In the genomic region with DNA sequence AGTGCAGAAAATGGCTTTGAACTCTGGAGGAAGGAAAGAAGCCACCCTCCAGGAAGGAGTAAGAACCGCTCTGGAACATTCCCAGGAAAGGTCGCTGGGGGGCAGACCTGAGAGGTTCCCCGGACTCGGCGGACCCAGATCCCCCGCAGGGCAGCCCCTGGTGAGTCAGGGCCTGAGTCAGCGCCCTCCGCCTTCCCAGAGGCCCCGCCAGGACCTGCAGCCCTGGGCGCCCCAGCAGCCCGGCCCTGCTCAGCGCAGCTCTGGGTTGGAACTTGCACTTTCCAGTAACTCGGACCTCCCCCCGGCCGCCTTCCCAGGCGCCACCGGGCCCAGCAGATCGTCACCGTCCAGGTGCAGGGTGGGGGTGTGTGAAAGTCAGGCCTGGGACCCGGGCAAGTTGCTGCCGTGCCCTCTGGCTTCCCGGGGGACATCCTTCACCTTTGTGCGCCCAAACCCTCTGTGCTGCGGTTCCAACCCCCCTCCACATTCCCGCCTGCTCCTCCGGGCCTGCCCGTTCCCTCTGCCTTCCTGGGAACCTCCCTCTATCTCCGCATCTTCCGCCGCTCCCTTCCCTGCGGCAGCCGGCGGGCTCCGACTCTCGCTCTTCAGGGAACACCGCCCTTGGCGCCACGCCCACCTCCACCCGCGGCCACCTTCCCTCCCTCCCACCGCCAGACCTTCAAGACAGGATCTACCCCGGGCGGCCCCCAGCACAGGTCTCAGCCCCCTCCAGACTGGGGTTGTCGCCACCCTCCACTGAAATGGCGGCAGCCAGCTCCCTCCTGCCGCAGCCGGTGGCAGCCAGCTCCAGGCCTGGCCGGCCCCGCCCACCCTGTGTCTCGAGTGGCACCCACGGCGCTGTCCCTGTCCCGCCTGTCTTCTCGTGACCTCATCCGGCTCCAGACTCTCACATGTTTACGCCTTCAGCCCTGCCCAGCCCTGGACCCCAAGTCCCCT, we compare ENCODE assay signal across 8 cellular contexts.
A peak's percentile ranks its signal among the peaks of the same experiment; 100 is the strongest.
DNase-seq lines count a peak whose midpoint lies in the region; ATAC-seq and TF ChIP-seq lines count a peak whose summit lies in the region.

No MANE protein-coding gene starts in this region.

- H3K36me3 Mint-ChIP-seq in nephron (ENCODE audit: low read depth): no peaks in the 10 kb centered on the region

- peak; percentile 66 for TF ChIP-seq RAD21 in Ishikawa (IDR thresholded peaks at IDR 0.05; ENCODE audit: low read depth)

- H3K27ac ChIP-seq in RWPE1: peak overlapping the region; percentile 100

- CTCF ChIA-PET in RWPE1 (lab: Yijun Ruan, JAX): interaction anchor here (0.6 to 1.4 kb wide), 5 partner anchors 18 to 266 kb away, joined by 3 to 8 read pairs (median 3); no protein-coding TSS in a partner anchor

- peak; percentile 35; the same call in 1 of the 2 replicates for TF ChIP-seq EP300 in Ishikawa (IDR thresholded peaks at IDR 0.05; ENCODE audit: borderline replicate concordance)

- ATAC-seq in GM21526 (IDR thresholded peaks at IDR 0.05; ENCODE audit: low FRiP score, unreplicated experiment): peak; percentile 80

- peak overlapping the region; percentile 92 to 98 (median 96) for H3K27ac Mint-ChIP-seq in nephron

- H3K27me3 Mint-ChIP-seq in nephron (ENCODE audit: low read depth): peaks cover 3% of the 10 kb centered on the region

- peaks cover 35% of the 10 kb centered on the region for H3K4me1 Mint-ChIP-seq in nephron

- peak overlapping the region; percentile 87 to 90 (median 89) for H3K4me3 Mint-ChIP-seq in nephron

- POLR2A ChIA-PET in RWPE1 (lab: Yijun Ruan, JAX; ENCODE audit: low non-redundant PET): interaction anchor here (0.6 to 1.1 kb wide), 2 partner anchors 40 to 56 kb away, joined by 3 read pairs; no protein-coding TSS in a partner anchor

- TF ChIP-seq CTCF in RWPE1 (conservative IDR thresholded peaks at IDR 0.05; ENCODE audit: low read depth): peak; percentile 86
- peak; percentile 67 to 70 (median 69) for TF ChIP-seq CTCF in nephron (IDR thresholded peaks at IDR 0.05; ENCODE audit: unreplicated experiment in 3 of 3)

- peaks cover 12% of the 10 kb centered on the region for H3K9me3 Mint-ChIP-seq in nephron

- DNase-seq in DMS114 treated with DMSO at 0.1 percent for 48 hours (lab: John Stamatoyannopoulos, UW; ENCODE audit: unreplicated experiment) (peak; percentile 55), RWPE1 (ENCODE audit: low spot score) (peak; percentile 92), fibroblast of peridontal ligament (ENCODE audit: extremely low read depth) (peak; percentile 92)
- DNase-seq in activated T-helper 9 cell treated with anti-CD3 and anti-CD28 coated beads, Interleukin-2, amount 50 U/mL, for 16 hours (ENCODE audit: low read depth): peak; percentile 84
- DNase-seq in stimulated activated naive CD4-positive, alpha-beta T cell treated with Interleukin-2 at 50 U/mL for 16 hours (lab: John Stamatoyannopoulos, UW): peak; percentile 90

TF ChIP-seq in Ishikawa, 13 proteins besides CTCF, POLR2A, EP300 and RAD21:
- TF ChIP-seq TCF12 (IDR thresholded peaks at IDR 0.05; ENCODE audit: low read depth) (no peak; the same call in 1 of the 2 replicates), FOXM1 (IDR thresholded peaks at IDR 0.05; ENCODE audit: borderline replicate concordance, low read depth) (peak; percentile 21; the same call in 1 of the 2 replicates), ZBTB7A (IDR thresholded peaks at IDR 0.05; ENCODE audit: low read depth) (no peak; the same call in 1 of the 2 replicates), TAF1 (IDR thresholded peaks at IDR 0.05; ENCODE audit: low read depth) (peak; percentile 67), CEBPB (IDR thresholded peaks at IDR 0.05) (no peak), CREB1 (IDR thresholded peaks at IDR 0.05; ENCODE audit: low read depth) (no peak), YY1 (IDR thresholded peaks at IDR 0.05; ENCODE audit: low read depth) (peak; percentile 82; the same call in 1 of the 2 replicates), EGR1 (IDR thresholded peaks at IDR 0.05) (no peak), TEAD4 (IDR thresholded peaks at IDR 0.05) (peak; percentile 4), NFIC (IDR thresholded peaks at IDR 0.05) (peak; percentile 31; the same call in 1 of the 2 replicates)
- TF ChIP-seq, protein P1, sequence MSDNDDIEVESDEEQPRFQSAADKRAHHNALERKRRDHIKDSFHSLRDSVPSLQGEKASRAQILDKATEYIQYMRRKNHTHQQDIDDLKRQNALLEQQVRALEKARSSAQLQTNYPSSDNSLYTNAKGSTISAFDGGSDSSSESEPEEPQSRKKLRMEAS (IDR thresholded peaks at IDR 0.05): no peak; the same call in 1 of the 2 replicates
- TF ChIP-seq, protein P2, sequence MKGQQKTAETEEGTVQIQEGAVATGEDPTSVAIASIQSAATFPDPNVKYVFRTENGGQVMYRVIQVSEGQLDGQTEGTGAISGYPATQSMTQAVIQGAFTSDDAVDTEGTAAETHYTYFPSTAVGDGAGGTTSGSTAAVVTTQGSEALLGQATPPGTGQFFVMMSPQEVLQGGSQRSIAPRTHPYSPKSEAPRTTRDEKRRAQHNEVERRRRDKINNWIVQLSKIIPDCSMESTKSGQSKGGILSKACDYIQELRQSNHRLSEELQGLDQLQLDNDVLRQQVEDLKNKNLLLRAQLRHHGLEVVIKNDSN (IDR thresholded peaks at IDR 0.05): no peak; the same call in 1 of the 2 replicates
- TF ChIP-seq, protein P3, sequence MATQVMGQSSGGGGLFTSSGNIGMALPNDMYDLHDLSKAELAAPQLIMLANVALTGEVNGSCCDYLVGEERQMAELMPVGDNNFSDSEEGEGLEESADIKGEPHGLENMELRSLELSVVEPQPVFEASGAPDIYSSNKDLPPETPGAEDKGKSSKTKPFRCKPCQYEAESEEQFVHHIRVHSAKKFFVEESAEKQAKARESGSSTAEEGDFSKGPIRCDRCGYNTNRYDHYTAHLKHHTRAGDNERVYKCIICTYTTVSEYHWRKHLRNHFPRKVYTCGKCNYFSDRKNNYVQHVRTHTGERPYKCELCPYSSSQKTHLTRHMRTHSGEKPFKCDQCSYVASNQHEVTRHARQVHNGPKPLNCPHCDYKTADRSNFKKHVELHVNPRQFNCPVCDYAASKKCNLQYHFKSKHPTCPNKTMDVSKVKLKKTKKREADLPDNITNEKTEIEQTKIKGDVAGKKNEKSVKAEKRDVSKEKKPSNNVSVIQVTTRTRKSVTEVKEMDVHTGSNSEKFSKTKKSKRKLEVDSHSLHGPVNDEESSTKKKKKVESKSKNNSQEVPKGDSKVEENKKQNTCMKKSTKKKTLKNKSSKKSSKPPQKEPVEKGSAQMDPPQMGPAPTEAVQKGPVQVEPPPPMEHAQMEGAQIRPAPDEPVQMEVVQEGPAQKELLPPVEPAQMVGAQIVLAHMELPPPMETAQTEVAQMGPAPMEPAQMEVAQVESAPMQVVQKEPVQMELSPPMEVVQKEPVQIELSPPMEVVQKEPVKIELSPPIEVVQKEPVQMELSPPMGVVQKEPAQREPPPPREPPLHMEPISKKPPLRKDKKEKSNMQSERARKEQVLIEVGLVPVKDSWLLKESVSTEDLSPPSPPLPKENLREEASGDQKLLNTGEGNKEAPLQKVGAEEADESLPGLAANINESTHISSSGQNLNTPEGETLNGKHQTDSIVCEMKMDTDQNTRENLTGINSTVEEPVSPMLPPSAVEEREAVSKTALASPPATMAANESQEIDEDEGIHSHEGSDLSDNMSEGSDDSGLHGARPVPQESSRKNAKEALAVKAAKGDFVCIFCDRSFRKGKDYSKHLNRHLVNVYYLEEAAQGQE (IDR thresholded peaks at IDR 0.05; ENCODE audit: low read depth): no peak

Comparison
In these comparisons a context has a peak if more than half of its experiments do, and no peak if none do; other contexts are left out.
1. Peak in every context shown above with its lines: DNase-seq, ATAC-seq and H3K27ac ChIP-seq.